9 cellular contexts compared by ENCODE assay signal in genomic region chr7:81457858-81458522, GRCh38.
DNase-seq lines count a peak whose midpoint lies in the region; ATAC-seq and TF ChIP-seq lines count a peak whose summit lies in the region.
"Had no signal": no experiment of that assay in that cellular context is flagged by ENCODE, and none has a peak within 500 bp of the region (broad histone marks: within the 10 kb centered on the region; RNA-seq: fewer than 3 reads in every experiment).

No MANE protein-coding gene starts in this region.

- 30 to 36% methylated on average over 1 of the region's 1 CpG for WGBS in aorta, 2 donors

- H3K36me3 ChIP-seq in A673 (ENCODE audit: insufficient read depth, low read length, poor library complexity, severe bottlenecking) (no peaks in the 10 kb centered on the region), ascending aorta (no peaks in the 10 kb centered on the region), aorta (ENCODE audit: control insufficient read depth in 1 of 2, insufficient read depth in 2 of 2, low read length in 1 of 2) (no peaks in the 10 kb centered on the region)

- H3K27ac Mint-ChIP-seq in HFFc6 = no peak overlapping the region

- no peaks in the 10 kb centered on the region for H3K9me3 Mint-ChIP-seq in HFFc6

- DNase-seq in A673 (ENCODE audit: low spot score) (peak; percentile 63), HFFc6 (peak; percentile 28), RPMI8226 (peak; percentile 29), fibroblast of peridontal ligament (ENCODE audit: extremely low read depth) (peak; percentile 75), ascending aorta (ENCODE audit: low spot score in 2 of 2) (no peak), aorta (no peak)
- DNase-seq in activated CD4-positive, alpha-beta T cell treated with anti-CD3 and anti-CD28 coated beads, Interleukin-2, amount 50 U/mL, for 4 hours = no peak
- DNase-seq: activated naive CD4-positive, alpha-beta T cell treated with Interleukin-2 at 50 U/mL for 16 hours had no signal

- H3K27ac ChIP-seq in A673 (ENCODE audit: low read depth, low read length, poor library complexity, severe bottlenecking) (no peak overlapping the region), ascending aorta (no peak overlapping the region), aorta (ENCODE audit: low read depth in 1 of 2, low read length in 2 of 2) (no peak overlapping the region)

- H3K9me3 ChIP-seq in A673 (ENCODE audit: low read depth, low read length, poor library complexity, severe bottlenecking) = no peaks in the 10 kb centered on the region
- H3K9me3 ChIP-seq in ascending aorta = no peaks in the 10 kb centered on the region
- no peaks in the 10 kb centered on the region for H3K9me3 ChIP-seq in aorta (ENCODE audit: control insufficient read depth, low read length)

- TF ChIP-seq CTCF in A673 (conservative IDR thresholded peaks at IDR 0.05; ENCODE audit: low read depth, low read length) = peak; percentile 50; the same call in 1 of the 2 replicates
- TF ChIP-seq CTCF in HFFc6 (IDR thresholded peaks at IDR 0.05) = peak; percentile 82
- TF ChIP-seq CTCF in ascending aorta (IDR thresholded peaks at IDR 0.05) = no peak

- H3K4me1 Mint-ChIP-seq in HFFc6 (ENCODE audit: low read depth) = peaks cover 27% of the 10 kb centered on the region

- no peaks in the 10 kb centered on the region for H3K27me3 Mint-ChIP-seq in HFFc6 (ENCODE audit: insufficient read depth)

- H3K4me3 Mint-ChIP-seq in HFFc6 = no peak overlapping the region

- ATAC-seq in HG03025 (IDR thresholded peaks at IDR 0.05; ENCODE audit: low FRiP score, unreplicated experiment) (no peak), aorta (ENCODE audit: low FRiP score) (no peak)

- H3K36me3 Mint-ChIP-seq in HFFc6 (ENCODE audit: low read depth) = no peaks in the 10 kb centered on the region

- intact Hi-C loops in A673 (cut with micrococcal nuclease; ENCODE audit: unreplicated experiment) = loop anchor here (5.0 kb wide), 2 partner anchors 541 to 761 kb away; partner anchors contain the start of gene SEMA3C
- intact Hi-C loops in ascending aorta (cut with DNase I) = no loop called here
- intact Hi-C loops in aorta (cut with DNase I) = no loop called here

- H3K4me3 ChIP-seq in A673 (ENCODE audit: low read depth, low read length, poor library complexity, severe bottlenecking) = no peak overlapping the region
- no peak overlapping the region for H3K4me3 ChIP-seq in ascending aorta
- no peak overlapping the region for H3K4me3 ChIP-seq in aorta (ENCODE audit: low read length in 2 of 2)

- no TSS peak for BruUV-seq in A673 (replicated peaks; lab: Mats Ljungman, UMichigan)

- POLR2A ChIA-PET in A673 (lab: Charles Lee; ENCODE audit: low non-redundant PET) = no interaction called here

- H3K27me3 ChIP-seq in A673 (replicated peaks; ENCODE audit: insufficient read depth, low read depth, low read length, poor library complexity) = no peaks in the 10 kb centered on the region
- no peaks in the 10 kb centered on the region for H3K27me3 ChIP-seq in ascending aorta
- H3K27me3 ChIP-seq in aorta (ENCODE audit: control insufficient read depth in 1 of 2, insufficient read depth in 2 of 2, low read length in 1 of 2) = no peaks in the 10 kb centered on the region

- CTCF ChIA-PET in A673 (lab: Charles Lee) = interaction anchor here (0.8 kb wide), 1 partner anchor 12 kb away, joined by 3 read pairs; no protein-coding TSS in a partner anchor

- H3K4me1 ChIP-seq in A673 (ENCODE audit: insufficient read depth, low read length, poor library complexity, severe bottlenecking) (no peaks in the 10 kb centered on the region), ascending aorta (no peaks in the 10 kb centered on the region), aorta (ENCODE audit: control insufficient read depth in 1 of 2, insufficient read depth in 2 of 2, low read length in 2 of 2) (no peaks in the 10 kb centered on the region)

Comparison
In these comparisons a context has a peak if more than half of its experiments do, and no peak if none do; other contexts are left out.
1. DNase-seq: peak in A673 (single experiment), HFFc6 (single experiment), RPMI8226 (single experiment) and fibroblast of peridontal ligament (single experiment); none in ascending aorta (0 of 2), activated CD4-positive, alpha-beta T cell treated with anti-CD3 and anti-CD28 coated beads, Interleukin-2, amount 50 U/mL, for 4 hours (0 of 2) and aorta (0 of 2).
2. CTCF ChIP-seq: peak in A673 (single experiment) and HFFc6 (single experiment); none in ascending aorta (0 of 3).